In genomic region chr15:48330855-48331795, GRCh38 we compare ENCODE assay signal across 1 cellular context.
TF ChIP-seq lines count a peak whose summit lies in the region.

Gene DUT (plus strand): TSS chr15:48331429. CDS start chr15:48331516, 87 bp downstream.

TF ChIP-seq in K562, 482 proteins besides CTCF, POLR2A, EP300 and RAD21 (continued from another document and continues in another):
- TF ChIP-seq ELK1 (CRISPR knock-in tag; IDR thresholded peaks at IDR 0.05), result peak; percentile 70; the same call in 1 of the 2 replicates
- no peak for TF ChIP-seq CEBPB (tag; IDR thresholded peaks at IDR 0.05)
- TF ChIP-seq, protein P1, sequence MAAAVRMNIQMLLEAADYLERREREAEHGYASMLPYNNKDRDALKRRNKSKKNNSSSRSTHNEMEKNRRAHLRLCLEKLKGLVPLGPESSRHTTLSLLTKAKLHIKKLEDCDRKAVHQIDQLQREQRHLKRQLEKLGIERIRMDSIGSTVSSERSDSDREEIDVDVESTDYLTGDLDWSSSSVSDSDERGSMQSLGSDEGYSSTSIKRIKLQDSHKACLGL (CRISPR knock-in tag; IDR thresholded peaks at IDR 0.05; ENCODE audit: borderline replicate concordance, poor library complexity, severe bottlenecking), result peak; percentile 71
- peak; percentile 82 for TF ChIP-seq SUPT5H (IDR thresholded peaks at IDR 0.05)
- TF ChIP-seq SREBF2 (CRISPR knock-in tag; IDR thresholded peaks at IDR 0.05), result no peak
- no peak; the same call in 1 of the 2 replicates for TF ChIP-seq BRD4 (IDR thresholded peaks at IDR 0.05)
- TF ChIP-seq HDAC3 (IDR thresholded peaks at IDR 0.05; ENCODE audit: borderline replicate concordance, partially characterized antibody), result no peak
- peak; percentile 36; the same call in 1 of the 2 replicates for TF ChIP-seq ZNF511 (CRISPR knock-in tag; IDR thresholded peaks at IDR 0.05)
- no peak for TF ChIP-seq USF2 (CRISPR knock-in tag; IDR thresholded peaks at IDR 0.05)
- no peak for TF ChIP-seq SMARCA5 (IDR thresholded peaks at IDR 0.05)
- TF ChIP-seq TFAM (CRISPR knock-in tag; conservative IDR thresholded peaks at IDR 0.05), result no peak
- TF ChIP-seq MAZ (CRISPR knock-in tag; conservative IDR thresholded peaks at IDR 0.05 in 1 of 2, IDR thresholded peaks at IDR 0.05 in 1 of 2), result peak in 1 of 2 experiments; percentile 59; a peak in 2 of 4 replicates
- TF ChIP-seq CSDE1 (IDR thresholded peaks at IDR 0.05), result no peak
- TF ChIP-seq ZNF146 (CRISPR knock-in tag; IDR thresholded peaks at IDR 0.05; ENCODE audit: unreplicated experiment), result no peak
- no peak for TF ChIP-seq NFYB (IDR thresholded peaks at IDR 0.05; ENCODE audit: extremely low read depth, insufficient read length)
- TF ChIP-seq POLR2G (IDR thresholded peaks at IDR 0.05; ENCODE audit: low read depth, low read length), result peak; percentile 93
- TF ChIP-seq, protein P2, sequence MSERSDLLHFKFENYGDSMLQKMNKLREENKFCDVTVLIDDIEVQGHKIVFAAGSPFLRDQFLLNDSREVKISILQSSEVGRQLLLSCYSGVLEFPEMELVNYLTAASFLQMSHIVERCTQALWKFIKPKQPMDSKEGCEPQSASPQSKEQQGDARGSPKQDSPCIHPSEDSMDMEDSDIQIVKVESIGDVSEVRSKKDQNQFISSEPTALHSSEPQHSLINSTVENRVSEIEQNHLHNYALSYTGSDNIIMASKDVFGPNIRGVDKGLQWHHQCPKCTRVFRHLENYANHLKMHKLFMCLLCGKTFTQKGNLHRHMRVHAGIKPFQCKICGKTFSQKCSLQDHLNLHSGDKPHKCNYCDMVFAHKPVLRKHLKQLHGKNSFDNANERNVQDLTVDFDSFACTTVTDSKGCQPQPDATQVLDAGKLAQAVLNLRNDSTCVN (CRISPR knock-in tag; IDR thresholded peaks at IDR 0.05), result no peak
- TF ChIP-seq SAFB2 (IDR thresholded peaks at IDR 0.05; ENCODE audit: borderline replicate concordance, low read depth, low read length, severe bottlenecking), result no peak
- no peak for TF ChIP-seq ARID2 (IDR thresholded peaks at IDR 0.05)
- no peak for TF ChIP-seq GABPB2 (CRISPR knock-in tag; conservative IDR thresholded peaks at IDR 0.05)
- no peak for TF ChIP-seq ZKSCAN1 (IDR thresholded peaks at IDR 0.05; ENCODE audit: low read depth, low read length)
- no peak for TF ChIP-seq ZNF699 (CRISPR knock-in tag; IDR thresholded peaks at IDR 0.05; ENCODE audit: insufficient replicate concordance)
- no peak for TF ChIP-seq ARHGAP35 (IDR thresholded peaks at IDR 0.05; ENCODE audit: partially characterized antibody)
- TF ChIP-seq ZBTB7A (IDR thresholded peaks at IDR 0.05; ENCODE audit: borderline replicate concordance, control insufficient read depth, low read depth, low read length), result peak; percentile 55; the same call in 1 of the 2 replicates
- 0 out of 2 replicates have a peak, but pooled peaks have one; percentile 10 for TF ChIP-seq MTA2 (IDR thresholded peaks at IDR 0.05; ENCODE audit: low read depth)
- no peak for TF ChIP-seq ZNF316 (IDR thresholded peaks at IDR 0.05)
- TF ChIP-seq, protein P3, sequence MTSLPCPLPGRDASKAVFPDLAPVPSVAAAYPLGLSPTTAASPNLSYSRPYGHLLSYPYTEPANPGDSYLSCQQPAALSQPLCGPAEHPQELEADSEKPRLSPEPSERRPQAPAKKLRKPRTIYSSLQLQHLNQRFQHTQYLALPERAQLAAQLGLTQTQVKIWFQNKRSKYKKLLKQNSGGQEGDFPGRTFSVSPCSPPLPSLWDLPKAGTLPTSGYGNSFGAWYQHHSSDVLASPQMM (CRISPR knock-in tag; IDR thresholded peaks at IDR 0.05), result no peak
- no peak for TF ChIP-seq CHD2 (IDR thresholded peaks at IDR 0.05; ENCODE audit: low read depth, low read length)
- no peak for TF ChIP-seq DNMT1 (IDR thresholded peaks at IDR 0.05)
- no peak; the same call in 1 of the 2 replicates for TF ChIP-seq STAG1 (CRISPR knock-in tag; IDR thresholded peaks at IDR 0.05; ENCODE audit: borderline replicate concordance)
- TF ChIP-seq ZNF561 (CRISPR knock-in tag; conservative IDR thresholded peaks at IDR 0.05), result no peak
- peak in 1 of 2 experiments; percentile 28; a peak in 1 of 4 replicates for TF ChIP-seq SRF (CRISPR knock-in tag; IDR thresholded peaks at IDR 0.05)
- TF ChIP-seq NONO (IDR thresholded peaks at IDR 0.05; ENCODE audit: low read depth in 2 of 2, low read length in 1 of 2), result peak in 1 of 2 experiments; percentile 62; a peak in 2 of 4 replicates
- TF ChIP-seq, protein P4, sequence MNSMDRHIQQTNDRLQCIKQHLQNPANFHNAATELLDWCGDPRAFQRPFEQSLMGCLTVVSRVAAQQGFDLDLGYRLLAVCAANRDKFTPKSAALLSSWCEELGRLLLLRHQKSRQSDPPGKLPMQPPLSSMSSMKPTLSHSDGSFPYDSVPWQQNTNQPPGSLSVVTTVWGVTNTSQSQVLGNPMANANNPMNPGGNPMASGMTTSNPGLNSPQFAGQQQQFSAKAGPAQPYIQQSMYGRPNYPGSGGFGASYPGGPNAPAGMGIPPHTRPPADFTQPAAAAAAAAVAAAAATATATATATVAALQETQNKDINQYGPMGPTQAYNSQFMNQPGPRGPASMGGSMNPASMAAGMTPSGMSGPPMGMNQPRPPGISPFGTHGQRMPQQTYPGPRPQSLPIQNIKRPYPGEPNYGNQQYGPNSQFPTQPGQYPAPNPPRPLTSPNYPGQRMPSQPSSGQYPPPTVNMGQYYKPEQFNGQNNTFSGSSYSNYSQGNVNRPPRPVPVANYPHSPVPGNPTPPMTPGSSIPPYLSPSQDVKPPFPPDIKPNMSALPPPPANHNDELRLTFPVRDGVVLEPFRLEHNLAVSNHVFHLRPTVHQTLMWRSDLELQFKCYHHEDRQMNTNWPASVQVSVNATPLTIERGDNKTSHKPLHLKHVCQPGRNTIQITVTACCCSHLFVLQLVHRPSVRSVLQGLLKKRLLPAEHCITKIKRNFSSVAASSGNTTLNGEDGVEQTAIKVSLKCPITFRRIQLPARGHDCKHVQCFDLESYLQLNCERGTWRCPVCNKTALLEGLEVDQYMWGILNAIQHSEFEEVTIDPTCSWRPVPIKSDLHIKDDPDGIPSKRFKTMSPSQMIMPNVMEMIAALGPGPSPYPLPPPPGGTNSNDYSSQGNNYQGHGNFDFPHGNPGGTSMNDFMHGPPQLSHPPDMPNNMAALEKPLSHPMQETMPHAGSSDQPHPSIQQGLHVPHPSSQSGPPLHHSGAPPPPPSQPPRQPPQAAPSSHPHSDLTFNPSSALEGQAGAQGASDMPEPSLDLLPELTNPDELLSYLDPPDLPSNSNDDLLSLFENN (IDR thresholded peaks at IDR 0.05; ENCODE audit: low read depth in 2 of 2, low read length in 2 of 2), result no peak
- no peak for TF ChIP-seq EWSR1 (IDR thresholded peaks at IDR 0.05; ENCODE audit: borderline replicate concordance, low read depth, partially characterized antibody)
- TF ChIP-seq, protein P5, sequence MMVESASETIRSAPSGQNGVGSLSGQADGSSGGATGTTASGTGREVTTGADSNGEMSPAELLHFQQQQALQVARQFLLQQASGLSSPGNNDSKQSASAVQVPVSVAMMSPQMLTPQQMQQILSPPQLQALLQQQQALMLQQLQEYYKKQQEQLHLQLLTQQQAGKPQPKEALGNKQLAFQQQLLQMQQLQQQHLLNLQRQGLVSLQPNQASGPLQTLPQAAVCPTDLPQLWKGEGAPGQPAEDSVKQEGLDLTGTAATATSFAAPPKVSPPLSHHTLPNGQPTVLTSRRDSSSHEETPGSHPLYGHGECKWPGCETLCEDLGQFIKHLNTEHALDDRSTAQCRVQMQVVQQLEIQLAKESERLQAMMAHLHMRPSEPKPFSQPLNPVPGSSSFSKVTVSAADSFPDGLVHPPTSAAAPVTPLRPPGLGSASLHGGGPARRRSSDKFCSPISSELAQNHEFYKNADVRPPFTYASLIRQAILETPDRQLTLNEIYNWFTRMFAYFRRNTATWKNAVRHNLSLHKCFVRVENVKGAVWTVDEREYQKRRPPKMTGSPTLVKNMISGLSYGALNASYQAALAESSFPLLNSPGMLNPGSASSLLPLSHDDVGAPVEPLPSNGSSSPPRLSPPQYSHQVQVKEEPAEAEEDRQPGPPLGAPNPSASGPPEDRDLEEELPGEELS (CRISPR knock-in tag; IDR thresholded peaks at IDR 0.05; ENCODE audit: borderline replicate concordance), result no peak; the same call in 1 of the 2 replicates
- TF ChIP-seq, protein P6, sequence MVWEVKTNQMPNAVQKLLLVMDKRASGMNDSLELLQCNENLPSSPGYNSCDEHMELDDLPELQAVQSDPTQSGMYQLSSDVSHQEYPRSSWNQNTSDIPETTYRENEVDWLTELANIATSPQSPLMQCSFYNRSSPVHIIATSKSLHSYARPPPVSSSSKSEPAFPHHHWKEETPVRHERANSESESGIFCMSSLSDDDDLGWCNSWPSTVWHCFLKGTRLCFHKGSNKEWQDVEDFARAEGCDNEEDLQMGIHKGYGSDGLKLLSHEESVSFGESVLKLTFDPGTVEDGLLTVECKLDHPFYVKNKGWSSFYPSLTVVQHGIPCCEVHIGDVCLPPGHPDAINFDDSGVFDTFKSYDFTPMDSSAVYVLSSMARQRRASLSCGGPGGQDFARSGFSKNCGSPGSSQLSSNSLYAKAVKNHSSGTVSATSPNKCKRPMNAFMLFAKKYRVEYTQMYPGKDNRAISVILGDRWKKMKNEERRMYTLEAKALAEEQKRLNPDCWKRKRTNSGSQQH (CRISPR knock-in tag; IDR thresholded peaks at IDR 0.05), result no peak
- no peak for TF ChIP-seq HNRNPL (IDR thresholded peaks at IDR 0.05; ENCODE audit: low read depth, low read length)
- TF ChIP-seq ZNF695 (CRISPR knock-in tag; IDR thresholded peaks at IDR 0.05), result no peak
- TF ChIP-seq GATAD2B (IDR thresholded peaks at IDR 0.05; ENCODE audit: borderline replicate concordance), result no peak
- no peak for TF ChIP-seq BDP1 (IDR thresholded peaks at IDR 0.05; ENCODE audit: insufficient read depth, insufficient read length)
- TF ChIP-seq ZNF347 (CRISPR knock-in tag; IDR thresholded peaks at IDR 0.05; ENCODE audit: low read depth), result no peak
- TF ChIP-seq BCOR (IDR thresholded peaks at IDR 0.05), result no peak
- TF ChIP-seq KAT2B (IDR thresholded peaks at IDR 0.05; ENCODE audit: low read depth, low read length), result no peak
- no peak for TF ChIP-seq RFX1 (IDR thresholded peaks at IDR 0.05)
- TF ChIP-seq SIN3A (IDR thresholded peaks at IDR 0.05; ENCODE audit: borderline replicate concordance in 2 of 2, control insufficient read depth in 1 of 2, low read depth in 2 of 2, low read length in 2 of 2), result peak in 1 of 2 experiments; percentile 97; a peak in 2 of 4 replicates
- TF ChIP-seq TCF15 (CRISPR knock-in tag; IDR thresholded peaks at IDR 0.05), result no peak
- no peak for TF ChIP-seq SRSF9 (IDR thresholded peaks at IDR 0.05; ENCODE audit: borderline replicate concordance, low read depth, low read length)
- TF ChIP-seq MCM3 (IDR thresholded peaks at IDR 0.05), result no peak
- TF ChIP-seq, protein P7, sequence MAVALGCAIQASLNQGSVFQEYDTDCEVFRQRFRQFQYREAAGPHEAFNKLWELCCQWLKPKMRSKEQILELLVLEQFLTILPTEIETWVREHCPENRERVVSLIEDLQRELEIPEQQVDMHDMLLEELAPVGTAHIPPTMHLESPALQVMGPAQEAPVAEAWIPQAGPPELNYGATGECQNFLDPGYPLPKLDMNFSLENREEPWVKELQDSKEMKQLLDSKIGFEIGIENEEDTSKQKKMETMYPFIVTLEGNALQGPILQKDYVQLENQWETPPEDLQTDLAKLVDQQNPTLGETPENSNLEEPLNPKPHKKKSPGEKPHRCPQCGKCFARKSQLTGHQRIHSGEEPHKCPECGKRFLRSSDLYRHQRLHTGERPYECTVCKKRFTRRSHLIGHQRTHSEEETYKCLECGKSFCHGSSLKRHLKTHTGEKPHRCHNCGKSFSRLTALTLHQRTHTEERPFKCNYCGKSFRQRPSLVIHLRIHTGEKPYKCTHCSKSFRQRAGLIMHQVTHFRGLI (CRISPR knock-in tag; IDR thresholded peaks at IDR 0.05), result no peak
- TF ChIP-seq, protein P8, sequence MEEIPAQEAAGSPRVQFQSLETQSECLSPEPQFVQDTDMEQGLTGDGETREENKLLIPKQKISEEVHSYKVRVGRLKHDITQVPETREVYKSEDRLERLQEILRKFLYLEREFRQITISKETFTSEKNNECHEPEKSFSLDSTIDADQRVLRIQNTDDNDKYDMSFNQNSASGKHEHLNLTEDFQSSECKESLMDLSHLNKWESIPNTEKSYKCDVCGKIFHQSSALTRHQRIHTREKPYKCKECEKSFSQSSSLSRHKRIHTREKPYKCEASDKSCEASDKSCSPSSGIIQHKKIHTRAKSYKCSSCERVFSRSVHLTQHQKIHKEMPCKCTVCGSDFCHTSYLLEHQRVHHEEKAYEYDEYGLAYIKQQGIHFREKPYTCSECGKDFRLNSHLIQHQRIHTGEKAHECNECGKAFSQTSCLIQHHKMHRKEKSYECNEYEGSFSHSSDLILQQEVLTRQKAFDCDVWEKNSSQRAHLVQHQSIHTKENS (CRISPR knock-in tag; IDR thresholded peaks at IDR 0.05), result no peak
- no peak for TF ChIP-seq ZC3H8 (IDR thresholded peaks at IDR 0.05)
